ENCODE assay signal across 12 cellular contexts in the genomic region with DNA sequence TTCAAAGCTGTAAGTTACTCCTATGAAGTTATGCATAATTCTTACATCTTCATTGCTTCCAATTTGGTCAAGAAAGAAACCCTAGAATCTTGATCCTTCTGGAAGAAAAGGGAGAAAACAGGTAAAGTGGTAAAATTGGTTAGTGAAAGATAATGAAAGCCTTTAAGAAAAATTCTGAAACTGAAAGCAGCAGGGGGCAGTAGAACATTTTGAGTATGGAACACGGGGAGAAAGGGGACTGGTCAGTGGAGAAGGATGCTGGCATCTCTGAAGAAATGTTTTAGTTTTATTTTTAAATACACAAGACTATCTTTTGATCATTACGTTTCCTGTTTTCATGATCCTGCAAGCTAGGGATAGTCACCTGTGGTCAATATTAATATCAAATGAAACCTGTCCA. TPM values are rescaled to one million over a fixed set of nuclear protein-coding genes. Genes with fewer than 3 reads are reported as not detected.
A peak's percentile ranks its signal among the peaks of the same experiment; 100 is the strongest.
DNase-seq lines count a peak whose midpoint lies in the region; ATAC-seq and TF ChIP-seq lines count a peak whose summit lies in the region.
"Had no signal": no experiment of that assay in that cellular context is flagged by ENCODE, and none has a peak within 500 bp of the region (broad histone marks: within the 10 kb centered on the region; RNA-seq: fewer than 3 reads in every experiment).

No MANE protein-coding gene starts in this region.

- ATAC-seq in HG02870 (IDR thresholded peaks at IDR 0.05; ENCODE audit: unreplicated experiment), result no peak

- H3K27ac ChIP-seq in AG04450 (ENCODE audit: low read depth, low read length) (no peak overlapping the region), SK-N-MC (peak overlapping the region; percentile 80)
- H3K27ac ChIP-seq: skin epidermis had no signal

- CTCF ChIA-PET in AG04450 (lab: Charles Lee) (interaction anchor here (0.7 to 6.1 kb wide), 34 partner anchors 11 to 793 kb away, joined by 3 to 81 read pairs (median 3); no protein-coding TSS in a partner anchor), HEK293T (lab: Yijun Ruan, JAX) (no interaction called here)

- H3K36me3 ChIP-seq in SK-N-MC (ENCODE audit: insufficient read depth, low read length), result no peaks in the 10 kb centered on the region

- POLR2A ChIA-PET in AG04450 (lab: Yijun Ruan, JAX), result no interaction called here
- POLR2A ChIA-PET in HEK293T (lab: Yijun Ruan, JAX), result no interaction called here

- H3K9me3 ChIP-seq in AG04450 (ENCODE audit: control insufficient read depth, insufficient read depth, low read length) (no peaks in the 10 kb centered on the region), SK-N-MC (ENCODE audit: low read depth, low read length) (no peaks in the 10 kb centered on the region)
- H3K9me3 ChIP-seq: Caco-2 had no signal

- no peaks in the 10 kb centered on the region for H3K27me3 ChIP-seq in AG04450 (ENCODE audit: control insufficient read depth, insufficient read depth, low read length)

- peak; percentile 59 for TF ChIP-seq CTCF in AG04450 (IDR thresholded peaks at IDR 0.05; ENCODE audit: low read depth, low read length)

- no peak overlapping the region for H3K4me3 ChIP-seq in AG04450 (ENCODE audit: low read depth, low read length)
- H3K4me3 ChIP-seq in SK-N-MC, result no peak overlapping the region
- H3K4me3 ChIP-seq: skin epidermis had no signal

- DNase-seq in AG04450 (ENCODE audit: low read depth, low spot score) (peak; percentile 27), HT1080 (ENCODE audit: low read depth) (peak; percentile 27), SK-N-MC (ENCODE audit: low read depth, low spot score) (no peak), foreskin melanocyte (peak; percentile 38), HEK293T (ENCODE audit: extremely low spot score) (no peak), NCI-H2029 treated with DMSO at 0.1 percent for 48 hours (lab: John Stamatoyannopoulos, UW) (no peak)
- no peak for DNase-seq in activated CD4-positive, alpha-beta T cell treated with anti-CD3 and anti-CD28 coated beads for 1 hour
- DNase-seq: activated T-cell treated with anti-CD3 and anti-CD28 coated beads for 4 hours; Caco-2; stimulated activated naive CD4-positive, alpha-beta T cell had no signal

- H3K9ac ChIP-seq in SK-N-MC (ENCODE audit: insufficient read length), result no peak overlapping the region

TF ChIP-seq in HEK293T, 16 proteins besides CTCF, POLR2A, EP300 and RAD21:
- no peak for TF ChIP-seq NFRKB (IDR thresholded peaks at IDR 0.05)
- TF ChIP-seq FOXK2 (IDR thresholded peaks at IDR 0.05), result no peak
- no peak for TF ChIP-seq ZNF384 (IDR thresholded peaks at IDR 0.05)
- TF ChIP-seq FOXA1 (IDR thresholded peaks at IDR 0.05), result no peak
- no peak for TF ChIP-seq HDGF (IDR thresholded peaks at IDR 0.05; ENCODE audit: borderline replicate concordance)
- TF ChIP-seq FOXM1 (IDR thresholded peaks at IDR 0.05; ENCODE audit: borderline replicate concordance), result no peak
- no peak for TF ChIP-seq CTBP1 (IDR thresholded peaks at IDR 0.05; ENCODE audit: borderline replicate concordance)
- TF ChIP-seq ARNT (IDR thresholded peaks at IDR 0.05), result no peak
- no peak for TF ChIP-seq SUZ12 (IDR thresholded peaks at IDR 0.05)
- TF ChIP-seq, protein P1, sequence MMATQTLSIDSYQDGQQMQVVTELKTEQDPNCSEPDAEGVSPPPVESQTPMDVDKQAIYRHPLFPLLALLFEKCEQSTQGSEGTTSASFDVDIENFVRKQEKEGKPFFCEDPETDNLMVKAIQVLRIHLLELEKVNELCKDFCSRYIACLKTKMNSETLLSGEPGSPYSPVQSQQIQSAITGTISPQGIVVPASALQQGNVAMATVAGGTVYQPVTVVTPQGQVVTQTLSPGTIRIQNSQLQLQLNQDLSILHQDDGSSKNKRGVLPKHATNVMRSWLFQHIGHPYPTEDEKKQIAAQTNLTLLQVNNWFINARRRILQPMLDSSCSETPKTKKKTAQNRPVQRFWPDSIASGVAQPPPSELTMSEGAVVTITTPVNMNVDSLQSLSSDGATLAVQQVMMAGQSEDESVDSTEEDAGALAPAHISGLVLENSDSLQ (IDR thresholded peaks at IDR 0.05), result no peak
- TF ChIP-seq SP1 (IDR thresholded peaks at IDR 0.05), result no peak
- TF ChIP-seq BHLHE40 (IDR thresholded peaks at IDR 0.05; ENCODE audit: borderline replicate concordance), result no peak

RNA-seq across cellular contexts. Expression of a gene that starts 54.3 kb away (rescaled TPM):
- polyA plus RNA-seq in AG04450 (2011; rRNA removed), result 15.2 and 16.0 TPM in 2 replicates
- polyA minus RNA-seq in AG04450 (2011; rRNA and poly(A)+ RNA removed), result 29.8 and 33.5 TPM in 2 replicates
- 0.47 and 0.76 TPM in 2 replicates for total RNA-seq in HT1080 (2014; rRNA removed; shearing (Covaris generic))
- polyA plus RNA-seq in HT1080 (2015; cell fraction: cytosol; rRNA removed), result 0.08 and 0.19 TPM in 2 replicates
- polyA plus RNA-seq in HT1080 (2015; cell fraction: nucleus; rRNA removed), result 0.33 and 0.41 TPM in 2 replicates

Comparison
In these comparisons a context has a peak if more than half of its experiments do, and no peak if none do; other contexts are left out.
1. DNase-seq: peak in AG04450 (single experiment), HT1080 (single experiment) and foreskin melanocyte (single experiment); none in SK-N-MC (single experiment), HEK293T (single experiment), activated CD4-positive, alpha-beta T cell treated with anti-CD3 and anti-CD28 coated beads for 1 hour (single experiment) and NCI-H2029 treated with DMSO at 0.1 percent for 48 hours (single experiment).